In genomic region chr9:36222449-36222848, GRCh38 we compare ENCODE assay signal across 17 cellular contexts. TPM values are rescaled to one million over a fixed set of nuclear protein-coding genes. Genes with fewer than 3 reads are reported as not detected.
DNase-seq lines count a peak whose midpoint lies in the region; TF ChIP-seq lines count a peak whose summit lies in the region.
"Had no signal": no experiment of that assay in that cellular context is flagged by ENCODE, and none has a peak within 500 bp of the region (broad histone marks: within the 10 kb centered on the region; RNA-seq: fewer than 3 reads in every experiment).

No MANE protein-coding gene starts in this region.

- TF ChIP-seq POLR2A in sigmoid colon (IDR thresholded peaks at IDR 0.05), result no peak

- H3K27ac ChIP-seq in epithelial cell of prostate, result peak overlapping the region; percentile 30
- H3K27ac ChIP-seq in osteoblast (ENCODE audit: low read depth, low read length), result no peak overlapping the region
- no peak overlapping the region for H3K27ac ChIP-seq in sigmoid colon

- CTCF ChIA-PET in activated naive CD4-positive, alpha-beta T cell treated with anti-CD3 and anti-CD28 coated beads for 36 hours (lab: Charles Lee), result no interaction called here

- H3K4me1 Mint-ChIP-seq in activated naive CD4-positive, alpha-beta T cell treated with anti-CD3 and anti-CD28 coated beads for 36 hours (ENCODE audit: low read depth), result peaks cover 16% of the 10 kb centered on the region

- peaks cover 6% of the 10 kb centered on the region for H3K9me3 ChIP-seq in osteoblast (ENCODE audit: low read depth, low read length)
- peaks cover 0 to 2% (median 0%) of the 10 kb centered on the region in 4 donors for H3K9me3 ChIP-seq in sigmoid colon

- H3K4me2 ChIP-seq in osteoblast (ENCODE audit: insufficient read depth, low read length), result no peak overlapping the region

- TF ChIP-seq CTCF in osteoblast (IDR thresholded peaks at IDR 0.05; ENCODE audit: extremely low read depth, low read depth, low read length) (no peak), sigmoid colon (IDR thresholded peaks at IDR 0.05) (no peak)

- no peaks in the 10 kb centered on the region for H3K27me3 Mint-ChIP-seq in activated naive CD4-positive, alpha-beta T cell treated with anti-CD3 and anti-CD28 coated beads for 36 hours (ENCODE audit: low read depth)
- H3K27me3 Mint-ChIP-seq: CD8-positive, alpha-beta memory T cell had no signal

- H3K4me3 Mint-ChIP-seq in activated naive CD4-positive, alpha-beta T cell treated with anti-CD3 and anti-CD28 coated beads for 36 hours, result no peak overlapping the region
- H3K4me3 Mint-ChIP-seq: H9 had no signal

- H3K36me3 Mint-ChIP-seq in activated naive CD4-positive, alpha-beta T cell treated with anti-CD3 and anti-CD28 coated beads for 36 hours (ENCODE audit: low read depth), result peaks cover 35% of the 10 kb centered on the region

- H3K4me3 ChIP-seq in osteoblast (ENCODE audit: insufficient read depth, low read length) (no peak overlapping the region), sigmoid colon (no peak overlapping the region)

- DNase-seq in ELR (ENCODE audit: low read depth) (peak; percentile 23), LHCN-M2 (ENCODE audit: low read depth) (peak; percentile 23), epithelial cell of prostate (ENCODE audit: low read depth, low spot score) (no peak), osteoblast (ENCODE audit: insufficient read length, low spot score, missing footprints) (peak; percentile 30), sigmoid colon (no peak), COR-L47 (lab: John Stamatoyannopoulos, UW) (no peak)
- DNase-seq in activated naive CD4-positive, alpha-beta T cell treated with anti-CD3 and anti-CD28 coated beads for 36 hours, result no peak
- DNase-seq: CD8-positive, alpha-beta memory T cell; DMS 273 treated with DMSO at 0.1 percent for 48 hours; H9; NCI-H1048; NCI-H345; NCI-H526 treated with DMSO at 0.1 percent for 48 hours; NK-92 treated with Interleukin-12 subunit alpha and Interleukin-12 subunit beta, amount 100 ng/mL, for 24 hours; OCI-M1 had no signal

- WGBS in sigmoid colon, 2 donors, result 92 to 98% methylated on average over 1 of the region's 1 CpG

- H4K20me1 ChIP-seq in osteoblast (ENCODE audit: insufficient read depth, low read length), result peaks cover 5% of the 10 kb centered on the region

- peaks cover 54% of the 10 kb centered on the region for H3K79me2 ChIP-seq in osteoblast (ENCODE audit: insufficient read depth, low read length)

- H3K9me3 Mint-ChIP-seq in activated naive CD4-positive, alpha-beta T cell treated with anti-CD3 and anti-CD28 coated beads for 36 hours, result no peaks in the 10 kb centered on the region
- H3K9me3 Mint-ChIP-seq: H9 had no signal

- TF ChIP-seq EP300 in sigmoid colon (IDR thresholded peaks at IDR 0.05), result no peak

- no peak overlapping the region for H3K27ac Mint-ChIP-seq in activated naive CD4-positive, alpha-beta T cell treated with anti-CD3 and anti-CD28 coated beads for 36 hours

- H3K27me3 ChIP-seq in osteoblast (ENCODE audit: insufficient read depth, low read length) (no peaks in the 10 kb centered on the region), sigmoid colon (no peaks in the 10 kb centered on the region)

- H2AFZ ChIP-seq in osteoblast (ENCODE audit: low read length), result no peak overlapping the region

- H3K4me1 ChIP-seq in osteoblast (ENCODE audit: insufficient read depth, low read length) (no peaks in the 10 kb centered on the region), sigmoid colon (peaks cover 0 to 11% (median 0%) of the 10 kb centered on the region in 4 donors)

- H3K36me3 ChIP-seq in osteoblast (ENCODE audit: insufficient read depth, low read length) (peaks cover 81% of the 10 kb centered on the region), sigmoid colon (peaks cover 32 to 98% (median 77%) of the 10 kb centered on the region in 4 donors)

- intact Hi-C loops in activated naive CD4-positive, alpha-beta T cell treated with anti-CD3 and anti-CD28 coated beads for 36 hours (cut with micrococcal nuclease), result no loop called here
- intact Hi-C loops in sigmoid colon (cut with DNase I), result no loop called here

RNA-seq across cellular contexts. Expression of gene CLTA, which starts 31.7 kb away (rescaled TPM):
- total RNA-seq in LHCN-M2 (2014; rRNA removed), result 418 and 464 TPM in 2 replicates
- 483 TPM for polyA plus RNA-seq in LHCN-M2 (2012)
- total RNA-seq in osteoblast, result 253 and 262 TPM in 2 replicates
- 100 to 1,000 TPM in 1 of 2 experiments, 10 to 100 TPM in 1; 96.4 to 101 TPM for total RNA-seq in activated naive CD4-positive, alpha-beta T cell treated with anti-CD3 and anti-CD28 coated beads for 36 hours
- 100 to 1,000 TPM; 151 to 176 (median 169) TPM for total RNA-seq in sigmoid colon
- 100 to 1,000 TPM; 293 to 299 (median 295) TPM for polyA plus RNA-seq in sigmoid colon

RNA-seq across cellular contexts. Expression of gene GNE, which starts 35.8 kb away (rescaled TPM):
- total RNA-seq in LHCN-M2 (2014; rRNA removed) (25.7 and 26.1 TPM in 2 replicates), osteoblast (25.3 TPM in 2 replicates), sigmoid colon (10 to 100 TPM; 22.5 to 28.2 (median 25.2) TPM)
- polyA plus RNA-seq in LHCN-M2 (2012), result 9.2 TPM
- 10 to 100 TPM; 14.5 to 15.2 TPM for total RNA-seq in activated naive CD4-positive, alpha-beta T cell treated with anti-CD3 and anti-CD28 coated beads for 36 hours
- 10 to 100 TPM; 44.3 to 74.0 (median 47.4) TPM for polyA plus RNA-seq in sigmoid colon

RNA-seq across cellular contexts. Expression of gene CCIN, which starts 53.3 kb away (rescaled TPM):
- total RNA-seq in LHCN-M2 (2014; rRNA removed) (1.2 and 1.8 TPM in 2 replicates), osteoblast (1.2 and 2.2 TPM in 2 replicates), sigmoid colon (1 to 10 TPM in 1 of 4 donors, under 1 TPM in 2, not detected in 1; 0.71 to 2.5 (median 0.95) TPM)
- 2.2 TPM for polyA plus RNA-seq in LHCN-M2 (2012)
- not detected for total RNA-seq in activated naive CD4-positive, alpha-beta T cell treated with anti-CD3 and anti-CD28 coated beads for 36 hours
- under 1 TPM in 1 of 3 donors, not detected in 2; 0.07 TPM for polyA plus RNA-seq in sigmoid colon
- total RNA-seq: CD8-positive, alpha-beta memory T cell; H9; HT-29; SK-MEL-5 had no signal

Comparison
In these comparisons a context has a peak if more than half of its experiments do, and no peak if none do; other contexts are left out.
1. DNase-seq: peak in ELR (single experiment), LHCN-M2 (single experiment) and osteoblast (single experiment); none in epithelial cell of prostate (single experiment), activated naive CD4-positive, alpha-beta T cell treated with anti-CD3 and anti-CD28 coated beads for 36 hours (single experiment), sigmoid colon (single experiment) and COR-L47 (single experiment).